Comparison of ENCODE assay signal across 11 cellular contexts in genomic region chr15:75061272-75061671, GRCh38. TPM values are rescaled to one million over a fixed set of nuclear protein-coding genes. Genes with fewer than 3 reads are reported as not detected.
A peak's percentile ranks its signal among the peaks of the same experiment; 100 is the strongest.
DNase-seq lines count a peak whose midpoint lies in the region; ATAC-seq and TF ChIP-seq lines count a peak whose summit lies in the region.
"Had no signal": no experiment of that assay in that cellular context is flagged by ENCODE, and none has a peak within 500 bp of the region (broad histone marks: within the 10 kb centered on the region; RNA-seq: fewer than 3 reads in every experiment).

No MANE protein-coding gene starts in this region.

- TF ChIP-seq EP300 in SK-N-SH (IDR thresholded peaks at IDR 0.05; ENCODE audit: borderline replicate concordance in 1 of 2, low read depth in 1 of 2, low read length in 1 of 2), result no peak

- no peak for TF ChIP-seq CTCF in SK-N-SH (IDR thresholded peaks at IDR 0.05)
- no peak for TF ChIP-seq CTCF in left lung (IDR thresholded peaks at IDR 0.05)
- TF ChIP-seq CTCF in esophagus squamous epithelium (IDR thresholded peaks at IDR 0.05), result no peak

- H3K36me3 ChIP-seq in SK-N-SH (replicated peaks in 1 of 2; ENCODE audit: control insufficient read depth in 1 of 2, insufficient read depth in 2 of 2, low read length in 1 of 2) (no peaks in the 10 kb centered on the region), left lung (no peaks in the 10 kb centered on the region), esophagus squamous epithelium (no peaks in the 10 kb centered on the region)
- H3K36me3 ChIP-seq: cardiac muscle cell had no signal

- no peak overlapping the region for H3K9ac ChIP-seq in SK-N-SH

- H3K4me3 ChIP-seq in SK-N-SH (ENCODE audit: low read depth in 2 of 2, low read length in 1 of 2) (no peak overlapping the region), left lung (no peak overlapping the region), esophagus squamous epithelium (no peak overlapping the region)
- H3K4me3 ChIP-seq: cardiac muscle cell had no signal

- no peaks in the 10 kb centered on the region for H3K27me3 ChIP-seq in SK-N-SH (ENCODE audit: insufficient read depth)
- no peaks in the 10 kb centered on the region for H3K27me3 ChIP-seq in left lung
- H3K27me3 ChIP-seq in esophagus squamous epithelium, result no peaks in the 10 kb centered on the region
- H3K27me3 ChIP-seq: cardiac muscle cell had no signal

- H3K27ac ChIP-seq in SK-N-SH (ENCODE audit: low read depth in 2 of 2, low read length in 1 of 2) (0 out of 4 replicates have a peak overlapping the region, but pooled peaks of 1 of the 2 experiments have one; percentile 6), left lung (no peak overlapping the region), esophagus squamous epithelium (no peak overlapping the region)
- H3K27ac ChIP-seq: cardiac muscle cell had no signal

- no peaks in the 10 kb centered on the region for H3K27me3 Mint-ChIP-seq in effector memory CD8-positive, alpha-beta T cell
- H3K27me3 Mint-ChIP-seq: CD4-positive, alpha-beta memory T cell had no signal

- no peak overlapping the region for H2AFZ ChIP-seq in SK-N-SH (ENCODE audit: low read depth)

- H4K20me1 ChIP-seq in SK-N-SH (ENCODE audit: insufficient read depth), result no peaks in the 10 kb centered on the region

- ATAC-seq in GM19351 (IDR thresholded peaks at IDR 0.05; ENCODE audit: unreplicated experiment), result peak; percentile 78
- ATAC-seq in effector memory CD8-positive, alpha-beta T cell (replicated peaks), result no peak
- no peak for ATAC-seq in left lung

- H3K9me3 ChIP-seq in SK-N-SH (no peaks in the 10 kb centered on the region), left lung (no peaks in the 10 kb centered on the region), esophagus squamous epithelium (no peaks in the 10 kb centered on the region)

- CTCF ChIA-PET in SK-N-SH (lab: Yijun Ruan, JAX), result interaction anchor here (0.8 to 0.9 kb wide), 2 partner anchors 45 to 143 kb away, joined by 3 read pairs; no protein-coding TSS in a partner anchor

- peaks cover 3% of the 10 kb centered on the region for H3K36me3 Mint-ChIP-seq in effector memory CD8-positive, alpha-beta T cell (ENCODE audit: insufficient read depth)

- no peaks in the 10 kb centered on the region for H3K79me2 ChIP-seq in SK-N-SH (ENCODE audit: insufficient read depth)

- no peak for TF ChIP-seq POLR2A in esophagus squamous epithelium (IDR thresholded peaks at IDR 0.05)

- DNase-seq in AML-193 (lab: John Stamatoyannopoulos, UW) (peak; percentile 54 to 68), NOMO-1 (lab: John Stamatoyannopoulos, UW; ENCODE audit: unreplicated experiment in 2 of 2) (peak; percentile 74 to 84), SK-N-SH (no peak), left lung (no peak), esophagus squamous epithelium (lab: John Stamatoyannopoulos, UW) (no peak), superior temporal gyrus (ENCODE audit: extremely low spot score) (no peak)
- no peak for DNase-seq in effector memory CD8-positive, alpha-beta T cell
- DNase-seq: CD4-positive, alpha-beta memory T cell; islet precursor cell had no signal

- H3K9me2 ChIP-seq in SK-N-SH, result no peaks in the 10 kb centered on the region

- peak overlapping the region; percentile 38 to 51 for H3K27ac Mint-ChIP-seq in effector memory CD8-positive, alpha-beta T cell

- intact Hi-C loops in left lung (cut with DNase I) (no loop called here), esophagus squamous epithelium (cut with DNase I) (no loop called here)

- no peak for TF ChIP-seq RAD21 in SK-N-SH (IDR thresholded peaks at IDR 0.05; ENCODE audit: low read length)

- H3K4me2 ChIP-seq in SK-N-SH, result no peak overlapping the region

- no peaks in the 10 kb centered on the region for H3K9me3 Mint-ChIP-seq in effector memory CD8-positive, alpha-beta T cell

- peaks cover 2% of the 10 kb centered on the region for H3F3A ChIP-seq in SK-N-SH (replicated peaks; ENCODE audit: insufficient read depth)

- H3K4me1 ChIP-seq in SK-N-SH (ENCODE audit: control insufficient read depth in 1 of 2, insufficient read depth in 2 of 2, low read depth in 1 of 2, low read length in 1 of 2) (peaks cover 0 to 3% of the 10 kb centered on the region in 2 experiments; a peak in 2 of 4 replicates), left lung (peaks cover 0 to 39% of the 10 kb centered on the region in 2 donors), esophagus squamous epithelium (no peaks in the 10 kb centered on the region)

- POLR2A ChIA-PET in SK-N-SH (lab: Yijun Ruan, JAX), result no interaction called here

- H3K4me3 Mint-ChIP-seq in effector memory CD8-positive, alpha-beta T cell, result no peak overlapping the region
- H3K4me3 Mint-ChIP-seq: CD4-positive, alpha-beta memory T cell had no signal

- H3K4me1 Mint-ChIP-seq in effector memory CD8-positive, alpha-beta T cell (ENCODE audit: low read depth in 2 of 2), result peaks cover 13 to 14% of the 10 kb centered on the region in 2 donors

TF ChIP-seq in SK-N-SH, 30 proteins besides CTCF, POLR2A, EP300 and RAD21 (continues in another document):
- no peak for TF ChIP-seq GABPA (IDR thresholded peaks at IDR 0.05; ENCODE audit: low read depth)
- no peak for TF ChIP-seq RFX5 (IDR thresholded peaks at IDR 0.05; ENCODE audit: low read length)
- no peak for TF ChIP-seq SMC3 (IDR thresholded peaks at IDR 0.05; ENCODE audit: low read depth, low read length)
- TF ChIP-seq PBX3 (IDR thresholded peaks at IDR 0.05), result no peak
- no peak for TF ChIP-seq MEF2A (IDR thresholded peaks at IDR 0.05; ENCODE audit: borderline replicate concordance, low read depth)
- no peak for TF ChIP-seq ELF1 (IDR thresholded peaks at IDR 0.05)
- no peak for TF ChIP-seq CHD2 (IDR thresholded peaks at IDR 0.05; ENCODE audit: low read length, partially characterized antibody)
- TF ChIP-seq TCF12 (IDR thresholded peaks at IDR 0.05), result no peak
- no peak for TF ChIP-seq ZBTB33 (IDR thresholded peaks at IDR 0.05; ENCODE audit: borderline replicate concordance, low read depth)
- no peak for TF ChIP-seq YY1 (IDR thresholded peaks at IDR 0.05; ENCODE audit: low read depth)
- TF ChIP-seq POLR2AphosphoS5 (IDR thresholded peaks at IDR 0.05; ENCODE audit: low read depth, low read length), result no peak
- no peak for TF ChIP-seq USF2 (IDR thresholded peaks at IDR 0.05; ENCODE audit: borderline replicate concordance, low read depth, low read length)
- TF ChIP-seq JUND (IDR thresholded peaks at IDR 0.05), result no peak
- no peak for TF ChIP-seq SIN3A (IDR thresholded peaks at IDR 0.05; ENCODE audit: borderline replicate concordance, low read depth, low read length)
- no peak for TF ChIP-seq FOXM1 (IDR thresholded peaks at IDR 0.05; ENCODE audit: low read depth)

RNA-seq across cellular contexts. Expression of gene PPCDC, which starts 37.9 kb away (rescaled TPM):
- 19.8 and 20.7 TPM in 2 replicates for polyA plus RNA-seq in SK-N-SH (2012; rRNA removed)
- polyA plus RNA-seq in SK-N-SH (2012; cell fraction: cytosol; rRNA removed), result 8.5 and 11.6 TPM in 2 replicates
- 20.1 and 21.1 TPM in 2 replicates for polyA plus RNA-seq in SK-N-SH (2012; cell fraction: nucleus; rRNA removed)
- total RNA-seq in left lung (10 to 100 TPM; 13.2 to 14.1 TPM), esophagus squamous epithelium (10 to 100 TPM; 11.6 to 14.7 (median 12.4) TPM)

Comparison
In these comparisons a context has a peak if more than half of its experiments do, and no peak if none do; other contexts are left out.
1. DNase-seq: peak in AML-193 (2 of 2) and NOMO-1 (2 of 2); none in effector memory CD8-positive, alpha-beta T cell (0 of 3), SK-N-SH (single experiment), left lung (0 of 2), esophagus squamous epithelium (single experiment) and superior temporal gyrus (single experiment).